In the genomic region with DNA sequence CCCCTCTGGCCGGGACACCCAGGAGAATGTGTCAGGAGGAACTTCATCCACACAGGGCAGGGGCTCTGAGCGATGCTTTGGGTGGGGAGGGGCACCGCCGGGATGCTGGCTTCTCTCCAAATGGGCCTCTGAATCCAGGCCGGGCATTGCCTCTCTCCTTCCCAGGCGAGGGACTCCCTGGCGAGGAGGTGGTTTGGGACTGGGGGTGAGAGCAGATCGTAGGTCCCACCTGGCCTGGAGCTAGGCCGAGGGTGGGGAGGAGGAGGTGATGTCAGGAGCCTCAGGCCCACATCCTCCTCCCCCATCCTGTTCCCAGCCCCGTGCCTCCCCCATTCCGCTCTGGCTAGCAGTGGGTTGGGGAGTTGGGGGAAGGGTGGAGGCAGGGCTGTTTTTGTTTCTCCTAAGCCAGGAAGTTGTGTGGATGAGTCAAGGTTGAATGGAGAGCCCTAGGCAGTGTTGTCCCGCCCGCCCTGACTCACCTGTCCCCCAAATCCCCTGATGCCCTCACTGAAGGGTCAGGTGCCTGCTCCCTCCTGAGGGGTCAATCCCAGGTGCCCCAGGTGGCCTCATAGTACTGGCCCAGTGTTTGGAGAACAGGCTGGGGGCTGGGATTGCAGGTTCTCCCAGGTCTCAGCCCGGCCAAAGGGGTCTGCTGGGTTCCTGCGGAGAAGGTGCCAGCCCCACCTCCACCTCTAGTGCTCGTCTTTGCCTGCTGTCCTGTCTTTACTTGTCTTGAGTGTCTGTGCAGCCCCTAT, we compare ENCODE assay signal across 8 cellular contexts. TPM values are rescaled to one million over a fixed set of nuclear protein-coding genes. Genes with fewer than 3 reads are reported as not detected.
DNase-seq lines count a peak whose midpoint lies in the region; TF ChIP-seq lines count a peak whose summit lies in the region.

No MANE protein-coding gene starts in this region.

- no peak overlapping the region for H3K9ac ChIP-seq in parathyroid adenoma

- H3K9me3 ChIP-seq in esophagus squamous epithelium (no peaks in the 10 kb centered on the region), parathyroid adenoma (ENCODE audit: control insufficient read depth, low read length) (no peaks in the 10 kb centered on the region)

- intact Hi-C loops in esophagus squamous epithelium (cut with DNase I) = no loop called here

- H3K4me2 ChIP-seq in parathyroid adenoma (ENCODE audit: low read length) = peak overlapping the region; percentile 99

- DNase-seq in EL (peak; percentile 76), NCI-H69 (lab: John Stamatoyannopoulos, UW) (peak; percentile 66), esophagus squamous epithelium (lab: John Stamatoyannopoulos, UW) (no peak), GM20000 (ENCODE audit: low spot score) (no peak), medulla oblongata (ENCODE audit: extremely low spot score) (no peak), GM19240 (ENCODE audit: insufficient read length, low spot score) (no peak), T-helper 2 cell (no peak)

- no peaks in the 10 kb centered on the region for H3K79me2 ChIP-seq in parathyroid adenoma

- H3K27ac ChIP-seq in esophagus squamous epithelium (peak overlapping the region; percentile 93 to 98 (median 94)), parathyroid adenoma (no peak overlapping the region)

- 10% methylated on average over 4 of the region's 16 CpGs; no CpG with 5 or more reads in 1 of the 2 donors for WGBS in esophagus squamous epithelium, 2 donors

- H3K27me3 ChIP-seq in esophagus squamous epithelium (peaks cover 0 to 82% (median 0%) of the 10 kb centered on the region in 4 donors), parathyroid adenoma (ENCODE audit: control insufficient read depth, insufficient read depth, low read length) (no peaks in the 10 kb centered on the region)

- peaks cover 5 to 37% (median 23%) of the 10 kb centered on the region in 3 donors for H3K36me3 ChIP-seq in esophagus squamous epithelium
- H3K36me3 ChIP-seq in parathyroid adenoma (ENCODE audit: control insufficient read depth, insufficient read depth, low read length) = no peaks in the 10 kb centered on the region

- peak in 2 of 4 donors; percentile 38 to 42 for TF ChIP-seq POLR2A in esophagus squamous epithelium (IDR thresholded peaks at IDR 0.05)

- TF ChIP-seq CTCF in esophagus squamous epithelium (IDR thresholded peaks at IDR 0.05) (no peak), parathyroid adenoma (IDR thresholded peaks at IDR 0.05) (no peak), GM20000 (IDR thresholded peaks at IDR 0.05; ENCODE audit: extremely low read depth, missing control alignments) (no peak)

- peaks cover 12 to 68% (median 18%) of the 10 kb centered on the region in 3 donors for H3K4me1 ChIP-seq in esophagus squamous epithelium
- peaks cover 4% of the 10 kb centered on the region for H3K4me1 ChIP-seq in parathyroid adenoma

- peak overlapping the region; percentile 53 to 69 (median 64) for H3K4me3 ChIP-seq in esophagus squamous epithelium
- peak overlapping the region; percentile 87 for H3K4me3 ChIP-seq in parathyroid adenoma (ENCODE audit: low read depth, low read length)

- peak overlapping the region; percentile 84 for H2AFZ ChIP-seq in parathyroid adenoma

RNA-seq across cellular contexts. Expression of a gene that starts 2.8 kb away (rescaled TPM):
- total RNA-seq in esophagus squamous epithelium = 10 to 100 TPM; 25.1 to 62.1 (median 55.9) TPM

RNA-seq across cellular contexts. Expression of a gene that starts 10.2 kb away (rescaled TPM):
- total RNA-seq in esophagus squamous epithelium = 10 to 100 TPM; 44.4 to 55.2 (median 53.2) TPM

RNA-seq across cellular contexts. Expression of a gene that starts 40.7 kb away (rescaled TPM):
- total RNA-seq in esophagus squamous epithelium = 100 to 1,000 TPM in 1 of 4 donors, 10 to 100 TPM in 3; 75.2 to 170 (median 86.5) TPM

RNA-seq across cellular contexts. Expression of a gene that starts 52.7 kb away (rescaled TPM):
- total RNA-seq in esophagus squamous epithelium = 10 to 100 TPM; 10.7 to 34.2 (median 19.2) TPM

Comparison
In these comparisons a context has a peak if more than half of its experiments do, and no peak if none do; other contexts are left out.
1. DNase-seq: peak in EL (single experiment) and NCI-H69 (single experiment); none in esophagus squamous epithelium (single experiment), GM20000 (single experiment), medulla oblongata (single experiment), GM19240 (single experiment) and T-helper 2 cell (0 of 5).